In genomic region chr3:16510620-16511319, GRCh38 we compare ENCODE assay signal across 10 cellular contexts. TPM values are rescaled to one million over a fixed set of nuclear protein-coding genes. Genes with fewer than 3 reads are reported as not detected.
DNase-seq lines count a peak whose midpoint lies in the region; ATAC-seq and TF ChIP-seq lines count a peak whose summit lies in the region.
"Had no signal": no experiment of that assay in that cellular context is flagged by ENCODE, and none has a peak within 500 bp of the region (broad histone marks: within the 10 kb centered on the region; RNA-seq: fewer than 3 reads in every experiment).

No MANE protein-coding gene starts in this region.

- peaks cover 61% of the 10 kb centered on the region for H3K79me2 ChIP-seq in ACC112 (ENCODE audit: control insufficient read depth, insufficient read depth, low read length, unreplicated experiment)

- H3K36me3 ChIP-seq in ACC112 (ENCODE audit: insufficient read depth, low read length) (0 out of 2 replicates have a peak, but pooled peaks cover 4% of the 10 kb centered on the region), Peyer's patch (no peaks in the 10 kb centered on the region), left lung (no peaks in the 10 kb centered on the region), WERI-Rb-1 (no peaks in the 10 kb centered on the region)

- peak; percentile 25 for ATAC-seq in GM18873 (IDR thresholded peaks at IDR 0.05; ENCODE audit: low FRiP score, unreplicated experiment)
- ATAC-seq in left lung: no peak
- no peak for ATAC-seq in HG02885 (IDR thresholded peaks at IDR 0.05; ENCODE audit: poor library complexity, unreplicated experiment)

- H3K4me3 ChIP-seq in ACC112 (ENCODE audit: low read depth, low read length) (peak overlapping the region; percentile 94; the same call in 1 of the 2 replicates), Peyer's patch (no peak overlapping the region), left lung (no peak overlapping the region), WERI-Rb-1 (ENCODE audit: low read depth, low read length) (no peak overlapping the region)
- H3K4me3 ChIP-seq: SK-N-MC had no signal

- no peaks in the 10 kb centered on the region for H3K27me3 ChIP-seq in ACC112 (ENCODE audit: insufficient read depth, low read length)
- H3K27me3 ChIP-seq in Peyer's patch: no peaks in the 10 kb centered on the region
- no peaks in the 10 kb centered on the region for H3K27me3 ChIP-seq in left lung
- H3K27me3 ChIP-seq in WERI-Rb-1 (ENCODE audit: insufficient read depth, low read depth, severe bottlenecking): peaks cover 20% of the 10 kb centered on the region

- no peak overlapping the region for H2AFZ ChIP-seq in ACC112 (ENCODE audit: low read length, unreplicated experiment)

- H3K27ac ChIP-seq in ACC112 (ENCODE audit: low read depth, low read length) (peak overlapping the region; percentile 88), Peyer's patch (peak overlapping the region; percentile 79 to 89 (median 87)), left lung (peak overlapping the region; percentile 83 to 86), WERI-Rb-1 (no peak overlapping the region)
- H3K27ac ChIP-seq: SK-N-MC had no signal

- TF ChIP-seq CTCF in Peyer's patch (IDR thresholded peaks at IDR 0.05) (no peak), left lung (IDR thresholded peaks at IDR 0.05) (no peak), WERI-Rb-1 (IDR thresholded peaks at IDR 0.05; ENCODE audit: low read depth, low read length) (no peak)

- no peak for DNase-seq in Peyer's patch
- DNase-seq in left lung: no peak
- no peak for DNase-seq in WERI-Rb-1
- DNase-seq in nucleus accumbens (lab: John Stamatoyannopoulos, UW): no peak
- DNase-seq in DMS79 (lab: John Stamatoyannopoulos, UW): no peak
- DNase-seq: MM.1S had no signal

- no peaks in the 10 kb centered on the region for H3K9me3 ChIP-seq in Peyer's patch
- H3K9me3 ChIP-seq in left lung: no peaks in the 10 kb centered on the region
- H3K9me3 ChIP-seq in WERI-Rb-1 (ENCODE audit: severe bottlenecking): no peaks in the 10 kb centered on the region

- intact Hi-C loops in left lung (cut with DNase I): no loop called here

- TF ChIP-seq POLR2A in Peyer's patch (IDR thresholded peaks at IDR 0.05): no peak

- H3K4me1 ChIP-seq in ACC112 (ENCODE audit: control insufficient read depth, insufficient read depth, low read length, unreplicated experiment) (peaks cover 28% of the 10 kb centered on the region), Peyer's patch (peaks cover 0 to 29% (median 10%) of the 10 kb centered on the region in 4 donors), left lung (peaks cover 15 to 62% of the 10 kb centered on the region in 2 donors)

RNA-seq across cellular contexts. Expression of gene RFTN1, which starts 2.7 kb away (rescaled TPM):
- total RNA-seq in Peyer's patch (100 to 1,000 TPM in 1 of 4 donors, 10 to 100 TPM in 2, 1 to 10 TPM in 1; 6.1 to 135 (median 32.0) TPM), left lung (10 to 100 TPM; 47.2 to 85.1 TPM)
